1 cellular context compared by ENCODE assay signal in genomic region chr16:30401768-30402425, GRCh38.
TF ChIP-seq lines count a peak whose summit lies in the region.

No MANE protein-coding gene starts in this region.

TF ChIP-seq in IMR-90, 13 proteins besides CTCF, POLR2A, EP300 and RAD21:
- no peak for TF ChIP-seq CHD1 (IDR thresholded peaks at IDR 0.05; ENCODE audit: low read depth, low read length)
- no peak for TF ChIP-seq CEBPB (IDR thresholded peaks at IDR 0.05; ENCODE audit: low read depth, low read length)
- no peak for TF ChIP-seq USF2 (IDR thresholded peaks at IDR 0.05; ENCODE audit: low read depth, low read length)
- no peak for TF ChIP-seq MXI1 (IDR thresholded peaks at IDR 0.05; ENCODE audit: borderline replicate concordance, low read depth, low read length)
